ENCODE assay signal across 2 cellular contexts in the genomic region with DNA sequence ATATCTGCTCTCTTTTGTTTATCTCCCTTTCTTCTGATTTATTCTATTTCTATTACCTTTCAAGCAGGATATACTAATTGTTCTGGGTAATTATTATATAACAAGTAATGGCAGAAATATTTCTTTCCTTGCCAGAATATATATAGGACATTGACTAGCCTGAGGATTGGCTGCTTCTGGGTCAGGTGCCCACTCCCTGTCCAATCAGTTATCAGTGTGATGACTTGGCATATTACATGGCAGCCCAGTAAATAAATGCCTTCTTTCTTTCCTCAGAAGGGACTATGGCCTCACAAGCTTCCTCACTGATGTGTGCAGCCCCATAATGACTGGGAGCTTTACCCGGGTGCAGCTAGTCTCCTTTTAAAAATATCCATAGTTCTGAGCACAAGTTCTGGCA.
TF ChIP-seq lines count a peak whose summit lies in the region.

No MANE protein-coding gene starts in this region.

TF ChIP-seq in IMR-90, 13 proteins besides CTCF, POLR2A, EP300 and RAD21:
- no peak for TF ChIP-seq CEBPB (IDR thresholded peaks at IDR 0.05; ENCODE audit: low read depth, low read length)
- TF ChIP-seq, protein P1, sequence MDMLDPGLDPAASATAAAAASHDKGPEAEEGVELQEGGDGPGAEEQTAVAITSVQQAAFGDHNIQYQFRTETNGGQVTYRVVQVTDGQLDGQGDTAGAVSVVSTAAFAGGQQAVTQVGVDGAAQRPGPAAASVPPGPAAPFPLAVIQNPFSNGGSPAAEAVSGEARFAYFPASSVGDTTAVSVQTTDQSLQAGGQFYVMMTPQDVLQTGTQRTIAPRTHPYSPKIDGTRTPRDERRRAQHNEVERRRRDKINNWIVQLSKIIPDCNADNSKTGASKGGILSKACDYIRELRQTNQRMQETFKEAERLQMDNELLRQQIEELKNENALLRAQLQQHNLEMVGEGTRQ (IDR thresholded peaks at IDR 0.05; ENCODE audit: low read depth, low read length): peak; percentile 40; the same call in 1 of the 2 replicates

TF ChIP-seq in K562, 482 proteins besides CTCF, POLR2A, EP300 and RAD21:
- no peak for TF ChIP-seq NRF1 (conservative IDR thresholded peaks at IDR 0.05 in 1 of 2, IDR thresholded peaks at IDR 0.05 in 1 of 2)
- TF ChIP-seq NFYB (IDR thresholded peaks at IDR 0.05; ENCODE audit: extremely low read depth, insufficient read length): peak; percentile 21
- TF ChIP-seq SMARCA5 (IDR thresholded peaks at IDR 0.05): no peak
- TF ChIP-seq PHF20 (IDR thresholded peaks at IDR 0.05; ENCODE audit: partially characterized antibody): no peak
- TF ChIP-seq, protein P1 (CRISPR knock-in tag; IDR thresholded peaks at IDR 0.05): peak; percentile 51
- no peak for TF ChIP-seq RUNX1 (IDR thresholded peaks at IDR 0.05; ENCODE audit: low read depth)
- TF ChIP-seq POLR2B (IDR thresholded peaks at IDR 0.05; ENCODE audit: low read depth, partially characterized antibody): no peak
